Comparison of ENCODE assay signal across 18 cellular contexts in the genomic region with DNA sequence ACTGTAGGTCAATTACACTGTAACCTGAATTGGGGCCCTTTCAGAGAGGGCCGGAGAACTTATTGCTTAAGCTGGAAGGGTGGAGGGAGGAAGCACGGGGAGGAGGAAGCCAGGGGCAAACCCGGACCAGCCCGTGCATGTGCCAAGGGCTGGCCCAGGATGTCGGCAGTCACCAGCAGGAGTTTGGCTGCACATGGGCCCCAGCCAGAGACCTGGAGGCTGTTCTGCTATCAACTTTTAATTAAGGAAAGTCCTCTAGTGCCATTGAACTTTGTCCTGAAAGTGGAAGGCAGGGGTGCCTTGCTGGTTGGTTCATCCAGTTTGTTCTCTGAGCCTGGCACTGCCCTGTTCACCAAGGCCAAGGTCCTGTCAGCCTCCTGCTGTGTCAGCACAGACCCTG.
"Had no signal": no experiment of that assay in that cellular context is flagged by ENCODE, and none has a peak within 500 bp of the region (broad histone marks: within the 10 kb centered on the region; RNA-seq: fewer than 3 reads in every experiment).

No MANE protein-coding gene starts in this region.

- H3K4me1 Mint-ChIP-seq: activated B cell treated with CpG ODN at 0.5 μM for 24 hours; activated naive CD8-positive, alpha-beta T cell treated with anti-CD3 and anti-CD28 coated beads for 36 hours; brain; naive thymus-derived CD4-positive, alpha-beta T cell; stimulated activated memory B cell treated with anti-CD40 and anti-IgM and Interleukin-4, amounts not matched to agents 10 μg/mL and 1 μg/mL and 100 μg/mL, for 72 hours had no signal

- H3K27ac ChIP-seq: pancreas, SJSA1, tibial nerve had no signal

- H3K27me3 ChIP-seq: pancreas, tibial nerve had no signal

- H3K9me3 ChIP-seq: pancreas, tibial nerve had no signal

- ATAC-seq: activated CD8-positive, alpha-beta T cell treated with anti-CD3 and anti-CD28 coated beads for 36 hours; naive thymus-derived CD4-positive, alpha-beta T cell; pancreas; stimulated activated memory B cell treated with anti-CD40 and anti-IgM and Interleukin-4, amounts not matched to agents 10 μg/mL and 1 μg/mL and 100 μg/mL, for 72 hours had no signal

- H3K36me3 ChIP-seq: pancreas, SJSA1, tibial nerve had no signal

- H3K4me3 Mint-ChIP-seq: activated B cell treated with CpG ODN at 0.5 μM for 24 hours; activated CD8-positive, alpha-beta T cell treated with anti-CD3 and anti-CD28 coated beads for 36 hours; activated naive CD8-positive, alpha-beta T cell treated with anti-CD3 and anti-CD28 coated beads for 36 hours; brain; naive thymus-derived CD4-positive, alpha-beta T cell; stimulated activated memory B cell treated with anti-CD40 and anti-IgM and Interleukin-4, amounts not matched to agents 10 μg/mL and 1 μg/mL and 100 μg/mL, for 72 hours had no signal

- H3K9me3 Mint-ChIP-seq: activated B cell treated with CpG ODN at 0.5 μM for 24 hours; activated CD8-positive, alpha-beta T cell treated with anti-CD3 and anti-CD28 coated beads for 36 hours; activated naive CD8-positive, alpha-beta T cell treated with anti-CD3 and anti-CD28 coated beads for 36 hours; naive thymus-derived CD4-positive, alpha-beta T cell; stimulated activated memory B cell treated with anti-CD40 and anti-IgM and Interleukin-4, amounts not matched to agents 10 μg/mL and 1 μg/mL and 100 μg/mL, for 72 hours had no signal

- H3K4me3 ChIP-seq: pancreas, SJSA1, tibial nerve had no signal

- H3K36me3 Mint-ChIP-seq: activated naive CD8-positive, alpha-beta T cell treated with anti-CD3 and anti-CD28 coated beads for 36 hours; brain; naive thymus-derived CD4-positive, alpha-beta T cell; stimulated activated memory B cell treated with anti-CD40 and anti-IgM and Interleukin-4, amounts not matched to agents 10 μg/mL and 1 μg/mL and 100 μg/mL, for 72 hours had no signal

- H3K27ac Mint-ChIP-seq: activated B cell treated with CpG ODN at 0.5 μM for 24 hours; activated CD8-positive, alpha-beta T cell treated with anti-CD3 and anti-CD28 coated beads for 36 hours; activated naive CD8-positive, alpha-beta T cell treated with anti-CD3 and anti-CD28 coated beads for 36 hours; brain; naive thymus-derived CD4-positive, alpha-beta T cell; stimulated activated memory B cell treated with anti-CD40 and anti-IgM and Interleukin-4, amounts not matched to agents 10 μg/mL and 1 μg/mL and 100 μg/mL, for 72 hours had no signal

- H3K27me3 Mint-ChIP-seq: activated B cell treated with CpG ODN at 0.5 μM for 24 hours; activated CD8-positive, alpha-beta T cell treated with anti-CD3 and anti-CD28 coated beads for 36 hours; activated naive CD8-positive, alpha-beta T cell treated with anti-CD3 and anti-CD28 coated beads for 36 hours; brain; stimulated activated memory B cell treated with anti-CD40 and anti-IgM and Interleukin-4, amounts not matched to agents 10 μg/mL and 1 μg/mL and 100 μg/mL, for 72 hours had no signal

- H3K4me1 ChIP-seq: SJSA1 had no signal

- DNase-seq: activated B cell treated with CpG ODN at 0.5 μM for 24 hours; activated CD4-positive, alpha-beta T cell treated with anti-CD3 and anti-CD28 coated beads for 48 hours; activated CD8-positive, alpha-beta memory T cell treated with anti-CD3 and anti-CD28 coated beads, Interleukin-2, amount 50 U/mL, for 4 hours; activated CD8-positive, alpha-beta T cell treated with anti-CD3 and anti-CD28 coated beads for 36 hours; activated effector memory CD4-positive, alpha-beta T cell treated with anti-CD3 and anti-CD28 coated beads, Interleukin-2, amount 50 U/mL, for 16 hours; activated naive CD8-positive, alpha-beta T cell treated with anti-CD3 and anti-CD28 coated beads for 36 hours; activated T-cell treated with anti-CD3 and anti-CD28 coated beads, Interleukin-2, amount 50 U/mL, for 48 hours; cerebellar nuclear complex; dermis blood vessel endothelial cell; hypothalamus; naive thymus-derived CD4-positive, alpha-beta T cell; stimulated activated CD4-positive, alpha-beta T cell treated with anti-CD3 and anti-CD28 coated beads, Interleukin-2, amount 100 ng/mL, for 48 hours; SW 1271 had no signal
